ENCODE assay signal across 8 cellular contexts in genomic region chr10:99560277-99561126, GRCh38. TPM values are rescaled to one million over a fixed set of nuclear protein-coding genes. Genes with fewer than 3 reads are reported as not detected.
A peak's percentile ranks its signal among the peaks of the same experiment; 100 is the strongest.
DNase-seq lines count a peak whose midpoint lies in the region; ATAC-seq and TF ChIP-seq lines count a peak whose summit lies in the region.

No MANE protein-coding gene starts in this region.

- no peaks in the 10 kb centered on the region for H3K79me2 ChIP-seq in neural progenitor cell (ENCODE audit: low read depth)

- H3K27me3 ChIP-seq in neural progenitor cell: peaks cover 8% of the 10 kb centered on the region

- ATAC-seq in GM18861 (IDR thresholded peaks at IDR 0.05; ENCODE audit: unreplicated experiment): no peak
- no peak for ATAC-seq in GM19023 (IDR thresholded peaks at IDR 0.05; ENCODE audit: unreplicated experiment)

- H3K27ac Mint-ChIP-seq in neural progenitor cell: no peak overlapping the region

- H2AFZ ChIP-seq in neural progenitor cell (replicated peaks): peak overlapping the region; percentile 43

- peaks cover 13% of the 10 kb centered on the region for H3K27me3 Mint-ChIP-seq in neural progenitor cell (ENCODE audit: insufficient read depth, low read depth)

- H3K27ac ChIP-seq in 22Rv1: no peak overlapping the region
- H3K27ac ChIP-seq in neural progenitor cell: no peak overlapping the region

- no peak overlapping the region for H3K4me2 ChIP-seq in neural progenitor cell

- TF ChIP-seq CTCF in 22Rv1 (IDR thresholded peaks at IDR 0.05) (peak; percentile 89), epithelial cell of proximal tubule (conservative IDR thresholded peaks at IDR 0.05; ENCODE audit: low read depth, low read length) (peak; percentile 85), neural progenitor cell (IDR thresholded peaks at IDR 0.05) (peak; percentile 93)

- no peaks in the 10 kb centered on the region for H4K20me1 ChIP-seq in neural progenitor cell (ENCODE audit: low read depth)

- H3F3A ChIP-seq in neural progenitor cell (ENCODE audit: low read depth): peaks cover 15% of the 10 kb centered on the region

- H3K4me3 Mint-ChIP-seq in neural progenitor cell: no peak overlapping the region

- H3K36me3 ChIP-seq in neural progenitor cell: no peaks in the 10 kb centered on the region

- H3K4me3 ChIP-seq in epithelial cell of proximal tubule (ENCODE audit: low read depth, low read length) (no peak overlapping the region), neural progenitor cell (no peak overlapping the region)

- peaks cover 12% of the 10 kb centered on the region for H3K4me1 Mint-ChIP-seq in neural progenitor cell

- H3K9me3 ChIP-seq in neural progenitor cell (ENCODE audit: low read depth): no peaks in the 10 kb centered on the region

- peak; percentile 49 for DNase-seq in Daoy (ENCODE audit: low read depth)
- peak; percentile 4 for DNase-seq in NCI-H187 treated with DMSO at 0.1 percent for 48 hours (lab: John Stamatoyannopoulos, UW)
- peak; percentile 38 to 40 for DNase-seq in activated CD4-positive, alpha-beta T cell treated with anti-CD3 and anti-CD28 coated beads for 4 hours
- peak; percentile 10 for DNase-seq in epithelial cell of proximal tubule (ENCODE audit: low read depth)
- peak; percentile 88 for DNase-seq in neural progenitor cell (ENCODE audit: low spot score)

- no peaks in the 10 kb centered on the region for H3K36me3 Mint-ChIP-seq in neural progenitor cell

- H3K9ac ChIP-seq in neural progenitor cell: no peak overlapping the region

- H3K9me3 Mint-ChIP-seq in neural progenitor cell: no peaks in the 10 kb centered on the region

- H3K4me1 ChIP-seq in neural progenitor cell: peaks cover 15% of the 10 kb centered on the region

RNA-seq across cellular contexts. Expression of gene NKX2-3, which starts 27.8 kb away (rescaled TPM):
- total RNA-seq in Daoy (2014; rRNA removed; shearing (Covaris generic)): 0.17 TPM in 1 of 2 replicates, not detected in the other
- total RNA-seq in epithelial cell of proximal tubule (not detected in 2 replicates), neural progenitor cell (ENCODE audit: low replicate concordance) (not detected in 2 replicates)

RNA-seq across cellular contexts. Expression of gene SLC25A28, which starts 59.7 kb away (rescaled TPM):
- total RNA-seq in Daoy (2014; rRNA removed; shearing (Covaris generic)): 9.2 and 9.7 TPM in 2 replicates
- total RNA-seq in epithelial cell of proximal tubule: 3.1 and 8.3 TPM in 2 replicates
- 12.4 and 15.3 TPM in 2 replicates for total RNA-seq in neural progenitor cell (ENCODE audit: low replicate concordance)

Comparison
In these comparisons a context has a peak if more than half of its experiments do, and no peak if none do; other contexts are left out.
1. DNase-seq: peak in every context shown above with its lines; median percentile 88 in neural progenitor cell; 49 in Daoy; 39 in activated CD4-positive, alpha-beta T cell treated with anti-CD3 and anti-CD28 coated beads for 4 hours; 10 in epithelial cell of proximal tubule; 4 in NCI-H187 treated with DMSO at 0.1 percent for 48 hours.